In the genomic region with DNA sequence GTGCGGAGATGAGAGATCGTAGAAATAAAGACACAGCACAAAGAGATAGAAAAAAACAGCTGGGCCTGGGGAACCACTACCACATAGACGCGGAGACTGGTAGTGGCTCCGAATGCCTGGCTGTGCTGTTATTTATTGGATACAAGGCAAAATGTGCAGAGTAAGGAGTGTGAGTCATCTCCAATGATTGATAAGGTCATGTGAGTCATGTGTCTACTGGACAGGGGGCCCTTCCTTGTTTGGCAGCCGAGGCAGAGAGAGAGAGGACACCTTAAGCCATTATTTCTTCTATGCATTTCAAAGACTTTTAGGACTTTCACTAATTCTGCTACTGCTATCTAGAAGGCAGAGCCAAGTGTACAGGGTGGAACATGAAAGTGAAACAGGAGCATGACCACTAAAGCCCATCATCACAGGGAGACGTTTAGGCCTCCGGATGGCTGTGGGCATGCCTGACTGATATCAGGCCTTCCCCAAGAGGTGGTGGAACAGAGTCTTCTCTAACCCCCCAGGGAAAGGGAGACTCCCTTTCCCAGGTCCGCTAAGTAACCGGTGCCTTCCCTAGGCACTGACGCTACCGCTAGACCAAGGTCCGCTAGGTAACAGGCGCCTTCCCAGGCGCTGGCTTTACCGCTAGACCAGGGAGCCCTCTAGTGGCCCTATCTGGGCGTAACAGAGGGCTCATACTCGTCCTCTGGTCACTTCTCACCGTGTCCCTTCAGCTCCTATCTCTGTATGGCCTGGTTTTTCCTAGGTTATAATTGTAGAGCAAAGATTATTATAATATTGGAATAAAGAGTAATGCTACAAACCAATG, we compare ENCODE assay signal across 9 cellular contexts.
DNase-seq lines count a peak whose midpoint lies in the region; ATAC-seq and TF ChIP-seq lines count a peak whose summit lies in the region.
"Had no signal": no experiment of that assay in that cellular context is flagged by ENCODE, and none has a peak within 500 bp of the region (broad histone marks: within the 10 kb centered on the region; RNA-seq: fewer than 3 reads in every experiment).

No MANE protein-coding gene starts in this region.

- H3K4me3 ChIP-seq in AG04450 (ENCODE audit: low read depth, low read length): no peak overlapping the region
- H3K4me3 ChIP-seq: psoas muscle had no signal

- H3K27ac ChIP-seq in AG04450 (ENCODE audit: low read depth, low read length): no peak overlapping the region
- H3K27ac ChIP-seq: psoas muscle had no signal

- DNase-seq in AG04450 (ENCODE audit: low read depth, low spot score): no peak
- peak; percentile 45 for DNase-seq in RPMI7951 (ENCODE audit: low read depth)
- peak; percentile 60 for DNase-seq in glomerular visceral epithelial cell (ENCODE audit: extremely low spot score)
- no peak for DNase-seq in kidney glomerular epithelial cell (lab: John Stamatoyannopoulos, UW)
- DNase-seq in GM20000 (ENCODE audit: low spot score): no peak
- no peak for DNase-seq in stimulated activated naive CD4-positive, alpha-beta T cell treated with Interleukin-2 at 50 U/mL for 16 hours (lab: John Stamatoyannopoulos, UW)

- TF ChIP-seq CTCF in AG04450 (IDR thresholded peaks at IDR 0.05; ENCODE audit: low read depth, low read length) (peak; percentile 50), GM20000 (IDR thresholded peaks at IDR 0.05; ENCODE audit: extremely low read depth, missing control alignments) (no peak)

- H3K9me3 ChIP-seq in AG04450 (ENCODE audit: control insufficient read depth, insufficient read depth, low read length): peaks cover 6% of the 10 kb centered on the region
- H3K9me3 ChIP-seq: psoas muscle had no signal

- H3K27me3 ChIP-seq in AG04450 (ENCODE audit: control insufficient read depth, insufficient read depth, low read length): no peaks in the 10 kb centered on the region

- CTCF ChIA-PET in AG04450 (lab: Charles Lee): no interaction called here

- ATAC-seq in GM19463 (IDR thresholded peaks at IDR 0.05; ENCODE audit: unreplicated experiment) (peak; percentile 47), HG02884 (IDR thresholded peaks at IDR 0.05; ENCODE audit: unreplicated experiment) (no peak)
- ATAC-seq: psoas muscle had no signal

- POLR2A ChIA-PET in AG04450 (lab: Yijun Ruan, JAX): no interaction called here

Comparison
In these comparisons a context has a peak if more than half of its experiments do, and no peak if none do; other contexts are left out.
1. DNase-seq: peak in RPMI7951 (single experiment) and glomerular visceral epithelial cell (single experiment); none in AG04450 (single experiment), kidney glomerular epithelial cell (single experiment), GM20000 (single experiment) and stimulated activated naive CD4-positive, alpha-beta T cell treated with Interleukin-2 at 50 U/mL for 16 hours (single experiment).